23 cellular contexts compared by ENCODE assay signal in genomic region chr9:68625559-68625958, GRCh38.
"Had no signal": no experiment of that assay in that cellular context is flagged by ENCODE, and none has a peak within 500 bp of the region (broad histone marks: within the 10 kb centered on the region; RNA-seq: fewer than 3 reads in every experiment).

No MANE protein-coding gene starts in this region.

- H3K27ac ChIP-seq: adrenal gland, ascending aorta, colonic mucosa, dorsolateral prefrontal cortex, left ventricle myocardium inferior, prostate gland, thoracic aorta, upper lobe of left lung, WERI-Rb-1 had no signal

- H3K36me3 Mint-ChIP-seq: activated naive CD8-positive, alpha-beta T cell; naive thymus-derived CD8-positive, alpha-beta T cell had no signal

- H3K9me3 Mint-ChIP-seq: effector memory CD8-positive, alpha-beta T cell; naive thymus-derived CD8-positive, alpha-beta T cell had no signal

- H3K9me3 ChIP-seq: adrenal gland, ascending aorta, colonic mucosa, left ventricle myocardium inferior, prostate gland, thoracic aorta, upper lobe of left lung had no signal

- H3K4me1 ChIP-seq: adrenal gland, ascending aorta, colonic mucosa, prostate gland, upper lobe of left lung had no signal

- H3K4me3 Mint-ChIP-seq: activated CD8-positive, alpha-beta T cell treated with anti-CD3 and anti-CD28 coated beads, Interleukin-2, amount 10 ng/mL, durations not matched to agents 7 days and 5 days; activated naive CD8-positive, alpha-beta T cell; effector memory CD8-positive, alpha-beta T cell; naive thymus-derived CD8-positive, alpha-beta T cell had no signal

- DNase-seq: activated CD4-positive, alpha-beta T cell treated with anti-CD3 and anti-CD28 coated beads for 1 hour; activated CD4-positive, alpha-beta T cell treated with anti-CD3 and anti-CD28 coated beads, Interleukin-2, amount 50 U/mL, for 1 hour; activated CD8-positive, alpha-beta T cell treated with anti-CD3 and anti-CD28 coated beads, Interleukin-2, amount 10 ng/mL, durations not matched to agents 7 days and 5 days; activated T-cell treated with anti-CD3 and anti-CD28 coated beads, Interleukin-2, amount 50 U/mL, for 1 hour; adrenal gland; central memory CD4-positive, alpha-beta T cell; colonic mucosa; effector memory CD8-positive, alpha-beta T cell; glutamatergic neuron; hippocampal formation; kidney glomerular epithelial cell; left ventricle myocardium inferior; naive thymus-derived CD8-positive, alpha-beta T cell; stimulated activated CD4-positive, alpha-beta T cell treated with anti-CD3 and anti-CD28 coated beads, Interleukin-4, amount 100 ng/mL, for 24 hours; stimulated activated naive CD4-positive, alpha-beta T cell treated with Interleukin-2 at 50 U/mL for 16 hours; upper lobe of left lung; WERI-Rb-1 had no signal

- H3K27me3 ChIP-seq: adrenal gland, ascending aorta, colonic mucosa, upper lobe of left lung had no signal

- H3K27ac Mint-ChIP-seq: activated CD8-positive, alpha-beta T cell treated with anti-CD3 and anti-CD28 coated beads, Interleukin-2, amount 10 ng/mL, durations not matched to agents 7 days and 5 days; activated naive CD8-positive, alpha-beta T cell; effector memory CD8-positive, alpha-beta T cell; naive thymus-derived CD8-positive, alpha-beta T cell had no signal

- H3K4me1 Mint-ChIP-seq: naive thymus-derived CD8-positive, alpha-beta T cell had no signal

- ATAC-seq: activated CD8-positive, alpha-beta T cell treated with anti-CD3 and anti-CD28 coated beads, Interleukin-2, amount 10 ng/mL, durations not matched to agents 7 days and 5 days; effector memory CD8-positive, alpha-beta T cell; esophagus mucosa; naive thymus-derived CD8-positive, alpha-beta T cell had no signal

- H3K27me3 Mint-ChIP-seq: activated naive CD8-positive, alpha-beta T cell had no signal
